ENCODE assay signal across 1 cellular context in the genomic region with DNA sequence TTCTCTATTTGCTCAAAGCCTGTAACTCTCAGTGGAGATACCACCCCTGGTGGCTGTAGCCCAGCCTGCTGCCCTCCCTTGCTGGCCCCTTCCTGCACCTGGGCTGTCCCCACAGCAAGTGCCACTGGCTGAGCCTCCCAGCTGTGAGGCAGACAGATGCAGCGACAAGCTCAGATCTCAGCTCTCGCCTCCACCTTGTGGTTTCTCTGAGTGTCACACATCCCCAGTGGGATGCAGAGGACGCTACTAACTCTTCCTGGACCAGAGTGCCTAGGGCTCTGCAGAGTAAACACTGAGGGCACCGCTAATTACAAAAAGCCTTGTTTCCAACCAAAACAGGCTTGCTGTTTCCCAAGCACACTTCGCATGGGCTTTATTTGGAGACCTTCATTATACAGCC.
TF ChIP-seq lines count a peak whose summit lies in the region.

No MANE protein-coding gene starts in this region.

TF ChIP-seq in K562, 482 proteins besides CTCF, POLR2A, EP300 and RAD21 (continued from another document and continues in another):
- TF ChIP-seq HNRNPUL1 (IDR thresholded peaks at IDR 0.05; ENCODE audit: low read length) (no peak; the same call in 1 of the 2 replicates), ZBTB33 (CRISPR knock-in tag; IDR thresholded peaks at IDR 0.05) (no peak), HIVEP1 (CRISPR knock-in tag; IDR thresholded peaks at IDR 0.05) (no peak), BMI1 (IDR thresholded peaks at IDR 0.05; ENCODE audit: low read length) (no peak), SIN3A (IDR thresholded peaks at IDR 0.05; ENCODE audit: borderline replicate concordance in 2 of 2, control insufficient read depth in 1 of 2, low read depth in 2 of 2, low read length in 2 of 2) (peak in 1 of 2 experiments; percentile 58; a peak in 1 of 4 replicates), TAF7 (tag; IDR thresholded peaks at IDR 0.05) (no peak), PHF20 (IDR thresholded peaks at IDR 0.05; ENCODE audit: partially characterized antibody) (no peak), TCF3 (CRISPR knock-in tag; IDR thresholded peaks at IDR 0.05) (no peak), ARID4B (CRISPR knock-in tag; IDR thresholded peaks at IDR 0.05) (no peak), ZKSCAN1 (IDR thresholded peaks at IDR 0.05; ENCODE audit: low read depth, low read length) (peak; percentile 49; the same call in 1 of the 2 replicates), TBL1XR1 (IDR thresholded peaks at IDR 0.05; ENCODE audit: low read length in 2 of 2) (peak; percentile 21 to 64; a peak in 2 of 4 replicates), ZNF695 (CRISPR knock-in tag; IDR thresholded peaks at IDR 0.05) (no peak), NR2C2 (CRISPR knock-in tag; IDR thresholded peaks at IDR 0.05) (no peak), NR2C2 (tag; IDR thresholded peaks at IDR 0.05) (no peak), ZBTB26 (CRISPR knock-in tag; IDR thresholded peaks at IDR 0.05) (no peak), ZNF655 (CRISPR knock-in tag; IDR thresholded peaks at IDR 0.05) (no peak), SRSF7 (optimal IDR thresholded peaks at IDR 0.05; ENCODE audit: low read depth, low read length) (no peak), ZNF76 (CRISPR knock-in tag; IDR thresholded peaks at IDR 0.05; ENCODE audit: borderline replicate concordance) (no peak), HNRNPL (IDR thresholded peaks at IDR 0.05; ENCODE audit: low read depth, low read length) (no peak), ZNF830 (CRISPR knock-in tag; IDR thresholded peaks at IDR 0.05) (no peak), ZFP1 (CRISPR knock-in tag; IDR thresholded peaks at IDR 0.05) (no peak), CREB1 (IDR thresholded peaks at IDR 0.05) (peak; percentile 32; the same call in 1 of the 2 replicates), CREB1 (CRISPR knock-in tag; IDR thresholded peaks at IDR 0.05) (no peak), ZKSCAN8 (CRISPR knock-in tag; IDR thresholded peaks at IDR 0.05) (no peak), RCOR1 (IDR thresholded peaks at IDR 0.05; ENCODE audit: borderline replicate concordance in 1 of 2, low read depth in 2 of 2, low read length in 2 of 2) (peak; percentile 60 to 97; a peak in 3 of 4 replicates), POLR2G (IDR thresholded peaks at IDR 0.05; ENCODE audit: low read depth, low read length) (no peak), HCFC1 (IDR thresholded peaks at IDR 0.05; ENCODE audit: low read depth, low read length) (peak; percentile 56), ADNP (tag; IDR thresholded peaks at IDR 0.05) (no peak), PHF21A (IDR thresholded peaks at IDR 0.05; ENCODE audit: borderline replicate concordance, low read depth) (no peak), ZNF354B (CRISPR knock-in tag; IDR thresholded peaks at IDR 0.05) (no peak), NFIC (IDR thresholded peaks at IDR 0.05) (no peak), MCM3 (IDR thresholded peaks at IDR 0.05) (no peak), SNRNP70 (optimal IDR thresholded peaks at IDR 0.05; ENCODE audit: low read depth, low read length) (peak; percentile 50), ETS1 (conservative IDR thresholded peaks at IDR 0.05; ENCODE audit: control insufficient read depth, low read depth, low read length) (no peak), ZNF766 (CRISPR knock-in tag; conservative IDR thresholded peaks at IDR 0.05) (no peak), ZNF384 (IDR thresholded peaks at IDR 0.05; ENCODE audit: low read depth, low read length) (peak; percentile 35; the same call in 1 of the 2 replicates), SOX6 (IDR thresholded peaks at IDR 0.05) (no peak)
- TF ChIP-seq, protein P1, sequence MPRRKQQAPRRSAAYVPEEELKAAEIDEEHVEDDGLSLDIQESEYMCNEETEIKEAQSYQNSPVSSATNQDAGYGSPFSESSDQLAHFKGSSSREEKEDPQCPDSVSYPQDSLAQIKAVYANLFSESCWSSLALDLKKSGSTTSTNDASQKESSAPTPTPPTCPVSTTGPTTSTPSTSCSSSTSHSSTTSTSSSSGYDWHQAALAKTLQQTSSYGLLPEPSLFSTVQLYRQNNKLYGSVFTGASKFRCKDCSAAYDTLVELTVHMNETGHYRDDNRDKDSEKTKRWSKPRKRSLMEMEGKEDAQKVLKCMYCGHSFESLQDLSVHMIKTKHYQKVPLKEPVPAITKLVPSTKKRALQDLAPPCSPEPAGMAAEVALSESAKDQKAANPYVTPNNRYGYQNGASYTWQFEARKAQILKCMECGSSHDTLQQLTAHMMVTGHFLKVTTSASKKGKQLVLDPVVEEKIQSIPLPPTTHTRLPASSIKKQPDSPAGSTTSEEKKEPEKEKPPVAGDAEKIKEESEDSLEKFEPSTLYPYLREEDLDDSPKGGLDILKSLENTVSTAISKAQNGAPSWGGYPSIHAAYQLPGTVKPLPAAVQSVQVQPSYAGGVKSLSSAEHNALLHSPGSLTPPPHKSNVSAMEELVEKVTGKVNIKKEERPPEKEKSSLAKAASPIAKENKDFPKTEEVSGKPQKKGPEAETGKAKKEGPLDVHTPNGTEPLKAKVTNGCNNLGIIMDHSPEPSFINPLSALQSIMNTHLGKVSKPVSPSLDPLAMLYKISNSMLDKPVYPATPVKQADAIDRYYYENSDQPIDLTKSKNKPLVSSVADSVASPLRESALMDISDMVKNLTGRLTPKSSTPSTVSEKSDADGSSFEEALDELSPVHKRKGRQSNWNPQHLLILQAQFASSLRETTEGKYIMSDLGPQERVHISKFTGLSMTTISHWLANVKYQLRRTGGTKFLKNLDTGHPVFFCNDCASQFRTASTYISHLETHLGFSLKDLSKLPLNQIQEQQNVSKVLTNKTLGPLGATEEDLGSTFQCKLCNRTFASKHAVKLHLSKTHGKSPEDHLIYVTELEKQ (CRISPR knock-in tag; IDR thresholded peaks at IDR 0.05): no peak
- TF ChIP-seq, protein P2, sequence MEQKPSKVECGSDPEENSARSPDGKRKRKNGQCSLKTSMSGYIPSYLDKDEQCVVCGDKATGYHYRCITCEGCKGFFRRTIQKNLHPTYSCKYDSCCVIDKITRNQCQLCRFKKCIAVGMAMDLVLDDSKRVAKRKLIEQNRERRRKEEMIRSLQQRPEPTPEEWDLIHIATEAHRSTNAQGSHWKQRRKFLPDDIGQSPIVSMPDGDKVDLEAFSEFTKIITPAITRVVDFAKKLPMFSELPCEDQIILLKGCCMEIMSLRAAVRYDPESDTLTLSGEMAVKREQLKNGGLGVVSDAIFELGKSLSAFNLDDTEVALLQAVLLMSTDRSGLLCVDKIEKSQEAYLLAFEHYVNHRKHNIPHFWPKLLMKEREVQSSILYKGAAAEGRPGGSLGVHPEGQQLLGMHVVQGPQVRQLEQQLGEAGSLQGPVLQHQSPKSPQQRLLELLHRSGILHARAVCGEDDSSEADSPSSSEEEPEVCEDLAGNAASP (IDR thresholded peaks at IDR 0.05): no peak
- TF ChIP-seq, protein P3, sequence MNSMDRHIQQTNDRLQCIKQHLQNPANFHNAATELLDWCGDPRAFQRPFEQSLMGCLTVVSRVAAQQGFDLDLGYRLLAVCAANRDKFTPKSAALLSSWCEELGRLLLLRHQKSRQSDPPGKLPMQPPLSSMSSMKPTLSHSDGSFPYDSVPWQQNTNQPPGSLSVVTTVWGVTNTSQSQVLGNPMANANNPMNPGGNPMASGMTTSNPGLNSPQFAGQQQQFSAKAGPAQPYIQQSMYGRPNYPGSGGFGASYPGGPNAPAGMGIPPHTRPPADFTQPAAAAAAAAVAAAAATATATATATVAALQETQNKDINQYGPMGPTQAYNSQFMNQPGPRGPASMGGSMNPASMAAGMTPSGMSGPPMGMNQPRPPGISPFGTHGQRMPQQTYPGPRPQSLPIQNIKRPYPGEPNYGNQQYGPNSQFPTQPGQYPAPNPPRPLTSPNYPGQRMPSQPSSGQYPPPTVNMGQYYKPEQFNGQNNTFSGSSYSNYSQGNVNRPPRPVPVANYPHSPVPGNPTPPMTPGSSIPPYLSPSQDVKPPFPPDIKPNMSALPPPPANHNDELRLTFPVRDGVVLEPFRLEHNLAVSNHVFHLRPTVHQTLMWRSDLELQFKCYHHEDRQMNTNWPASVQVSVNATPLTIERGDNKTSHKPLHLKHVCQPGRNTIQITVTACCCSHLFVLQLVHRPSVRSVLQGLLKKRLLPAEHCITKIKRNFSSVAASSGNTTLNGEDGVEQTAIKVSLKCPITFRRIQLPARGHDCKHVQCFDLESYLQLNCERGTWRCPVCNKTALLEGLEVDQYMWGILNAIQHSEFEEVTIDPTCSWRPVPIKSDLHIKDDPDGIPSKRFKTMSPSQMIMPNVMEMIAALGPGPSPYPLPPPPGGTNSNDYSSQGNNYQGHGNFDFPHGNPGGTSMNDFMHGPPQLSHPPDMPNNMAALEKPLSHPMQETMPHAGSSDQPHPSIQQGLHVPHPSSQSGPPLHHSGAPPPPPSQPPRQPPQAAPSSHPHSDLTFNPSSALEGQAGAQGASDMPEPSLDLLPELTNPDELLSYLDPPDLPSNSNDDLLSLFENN (IDR thresholded peaks at IDR 0.05; ENCODE audit: low read depth in 2 of 2, low read length in 2 of 2): peak in 1 of 2 experiments; percentile 47; a peak in 1 of 4 replicates
- TF ChIP-seq, protein P4, sequence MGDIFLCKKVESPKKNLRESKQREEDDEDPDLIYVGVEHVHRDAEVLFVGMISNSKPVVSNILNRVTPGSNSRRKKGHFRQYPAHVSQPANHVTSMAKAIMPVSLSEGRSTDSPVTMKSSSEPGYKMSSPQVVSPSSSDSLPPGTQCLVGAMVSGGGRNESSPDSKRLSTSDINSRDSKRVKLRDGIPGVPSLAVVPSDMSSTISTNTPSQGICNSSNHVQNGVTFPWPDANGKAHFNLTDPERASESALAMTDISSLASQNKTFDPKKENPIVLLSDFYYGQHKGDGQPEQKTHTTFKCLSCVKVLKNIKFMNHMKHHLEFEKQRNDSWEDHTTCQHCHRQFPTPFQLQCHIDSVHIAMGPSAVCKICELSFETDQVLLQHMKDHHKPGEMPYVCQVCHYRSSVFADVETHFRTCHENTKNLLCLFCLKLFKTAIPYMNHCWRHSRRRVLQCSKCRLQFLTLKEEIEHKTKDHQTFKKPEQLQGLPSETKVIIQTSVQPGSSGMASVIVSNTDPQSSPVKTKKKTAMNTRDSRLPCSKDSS (IDR thresholded peaks at IDR 0.05; ENCODE audit: low read depth, partially characterized antibody): no peak
